In genomic region chr2:10144771-10145518, GRCh38 we compare ENCODE assay signal across 1 cellular context.
TF ChIP-seq lines count a peak whose summit lies in the region.

No MANE protein-coding gene starts in this region.

TF ChIP-seq in SK-N-SH, 30 proteins besides CTCF, POLR2A, EP300 and RAD21 (continued from another document):
- no peak for TF ChIP-seq IRF3 (IDR thresholded peaks at IDR 0.05; ENCODE audit: low read depth, low read length)
- no peak for TF ChIP-seq RFX5 (IDR thresholded peaks at IDR 0.05; ENCODE audit: low read length)
TF ChIP-seq in SK-N-SH: peak in this region for 0.
